ENCODE assay signal across 8 cellular contexts in the genomic region with DNA sequence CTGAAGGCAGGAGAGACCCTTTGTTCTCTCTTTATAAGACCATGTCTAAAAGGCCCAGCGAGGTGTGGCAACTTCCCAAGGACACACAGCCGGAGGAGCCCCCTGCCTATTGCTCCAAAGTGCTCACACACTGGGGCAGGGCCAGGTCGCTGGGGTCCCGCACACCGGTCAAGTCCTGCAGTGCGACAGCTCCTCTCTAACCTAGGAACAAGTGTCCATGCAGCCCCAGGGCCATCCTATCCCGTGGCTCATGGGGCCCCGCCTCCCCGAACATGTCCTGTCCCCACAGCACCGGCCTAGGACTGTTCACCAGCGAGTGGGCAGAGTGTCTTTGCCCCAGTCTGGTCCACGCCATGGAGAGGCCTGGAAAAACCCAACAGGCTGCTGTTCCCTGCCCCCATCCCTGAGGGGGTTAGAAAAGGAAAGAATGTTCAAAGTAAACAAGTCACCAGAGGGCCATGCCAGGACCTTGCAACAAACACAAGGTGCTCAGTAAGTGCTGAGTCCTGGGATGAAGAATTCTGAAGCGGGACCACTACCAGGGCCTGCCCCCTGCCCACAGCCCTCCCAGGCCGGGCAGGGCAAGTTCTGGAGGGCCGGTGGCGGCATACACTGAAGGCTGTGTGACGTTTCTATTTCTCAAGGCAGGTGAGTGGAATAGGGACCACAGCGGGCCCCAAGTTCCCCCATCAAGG. TPM values are rescaled to one million over a fixed set of nuclear protein-coding genes. Genes with fewer than 3 reads are reported as not detected.
DNase-seq lines count a peak whose midpoint lies in the region; ATAC-seq and TF ChIP-seq lines count a peak whose summit lies in the region.

No MANE protein-coding gene starts in this region.

- peaks cover 61% of the 10 kb centered on the region for H3K4me1 Mint-ChIP-seq in activated CD4-positive, alpha-beta memory T cell treated with anti-CD3 and anti-CD28 coated beads for 36 hours (ENCODE audit: low read depth)

- DNase-seq in H4 (ENCODE audit: low spot score), result peak; percentile 33
- DNase-seq in activated CD4-positive, alpha-beta memory T cell treated with anti-CD3 and anti-CD28 coated beads for 36 hours, result peak; percentile 34
- DNase-seq in left cardiac atrium, result no peak
- DNase-seq in psoas muscle, result no peak
- no peak for DNase-seq in SKM-1 treated with dmso at 0.1 percent for 144 hours (lab: John Stamatoyannopoulos, UW; ENCODE audit: unreplicated experiment)
- no peak for DNase-seq in NCI-H524 (lab: John Stamatoyannopoulos, UW)

- H3K9me3 Mint-ChIP-seq in activated CD4-positive, alpha-beta memory T cell treated with anti-CD3 and anti-CD28 coated beads for 36 hours, result no peaks in the 10 kb centered on the region

- peak overlapping the region; percentile 94 for H3K4me3 Mint-ChIP-seq in activated CD4-positive, alpha-beta memory T cell treated with anti-CD3 and anti-CD28 coated beads for 36 hours

- H3K27ac ChIP-seq in psoas muscle, result peak overlapping the region; percentile 98

- H3K9me3 ChIP-seq in psoas muscle, result no peaks in the 10 kb centered on the region

- 14 to 32% (median 17%) methylated on average over 18 of the region's 18 CpGs for WGBS in psoas muscle, 3 donors

- POLR2A ChIA-PET in activated CD4-positive, alpha-beta memory T cell treated with anti-CD3 and anti-CD28 coated beads for 36 hours (lab: Charles Lee), result interaction anchor here (1.0 to 2.1 kb wide), 9 partner anchors 11 to 171 kb away, joined by 3 to 10 read pairs (median 6); no protein-coding TSS in a partner anchor

- H3K27ac Mint-ChIP-seq in activated CD4-positive, alpha-beta memory T cell treated with anti-CD3 and anti-CD28 coated beads for 36 hours, result peak overlapping the region; percentile 89

- ATAC-seq in left cardiac atrium (peak; percentile 1 to 12), psoas muscle (peak; percentile 7 to 15 (median 10)), HG03175 (IDR thresholded peaks at IDR 0.05; ENCODE audit: unreplicated experiment) (no peak), HG03196 (IDR thresholded peaks at IDR 0.05; ENCODE audit: unreplicated experiment) (no peak)

- H3K27me3 ChIP-seq in psoas muscle (ENCODE audit: insufficient read depth in 3 of 3, low read length in 2 of 3), result no peaks in the 10 kb centered on the region

- peaks cover 13% of the 10 kb centered on the region for H3K36me3 Mint-ChIP-seq in activated CD4-positive, alpha-beta memory T cell treated with anti-CD3 and anti-CD28 coated beads for 36 hours

- CTCF ChIA-PET in activated CD4-positive, alpha-beta memory T cell treated with anti-CD3 and anti-CD28 coated beads for 36 hours (lab: Charles Lee), result interaction anchor here (1.6 kb wide), 1 partner anchor 24 kb away, joined by 10 read pairs; no protein-coding TSS in a partner anchor

- H3K36me3 ChIP-seq in psoas muscle (ENCODE audit: insufficient read depth in 1 of 2, low read depth in 1 of 2), result no peaks in the 10 kb centered on the region

- intact Hi-C loops in activated CD4-positive, alpha-beta memory T cell treated with anti-CD3 and anti-CD28 coated beads for 36 hours (cut with micrococcal nuclease), result no loop called here
- intact Hi-C loops in left cardiac atrium (cut with DNase I), result no loop called here
- intact Hi-C loops in psoas muscle (cut with DNase I), result no loop called here

- TF ChIP-seq CTCF in psoas muscle (IDR thresholded peaks at IDR 0.05), result no peak

- H3K4me3 ChIP-seq in psoas muscle, result peak overlapping the region; percentile 97

- H3K27me3 Mint-ChIP-seq in activated CD4-positive, alpha-beta memory T cell treated with anti-CD3 and anti-CD28 coated beads for 36 hours, result no peaks in the 10 kb centered on the region

- H3K4me1 ChIP-seq in psoas muscle, result peaks cover 54% of the 10 kb centered on the region

RNA-seq across cellular contexts. Expression of a gene that starts 1.0 kb away (rescaled TPM):
- 83.4 and 87.3 TPM in 2 replicates for total RNA-seq in H4 (2014; rRNA removed; shearing (Covaris generic))
- total RNA-seq in activated CD4-positive, alpha-beta memory T cell treated with anti-CD3 and anti-CD28 coated beads for 36 hours, result 10 to 100 TPM; 77.9 to 82.0 TPM
- total RNA-seq in left cardiac atrium, result 10 to 100 TPM; 38.4 to 45.9 TPM
- 10 to 100 TPM; 17.8 to 24.8 (median 21.2) TPM for total RNA-seq in psoas muscle
- polyA plus RNA-seq in psoas muscle, result 10 to 100 TPM; 19.2 to 40.1 (median 22.8) TPM

RNA-seq across cellular contexts. Expression of a gene that starts 37.1 kb away (rescaled TPM):
- 63.3 and 72.3 TPM in 2 replicates for total RNA-seq in H4 (2014; rRNA removed; shearing (Covaris generic))
- 10 to 100 TPM; 77.9 to 80.0 TPM for total RNA-seq in activated CD4-positive, alpha-beta memory T cell treated with anti-CD3 and anti-CD28 coated beads for 36 hours
- total RNA-seq in left cardiac atrium, result 10 to 100 TPM; 20.2 to 26.3 TPM
- 10 to 100 TPM; 27.9 to 46.7 (median 38.2) TPM for total RNA-seq in psoas muscle
- polyA plus RNA-seq in psoas muscle, result 10 to 100 TPM; 62.1 to 86.3 (median 66.1) TPM

RNA-seq across cellular contexts. Expression of a gene that starts 50.8 kb away (rescaled TPM):
- total RNA-seq in H4 (2014; rRNA removed; shearing (Covaris generic)), result 0.02 TPM in 1 of 2 replicates, not detected in the other
- total RNA-seq in activated CD4-positive, alpha-beta memory T cell treated with anti-CD3 and anti-CD28 coated beads for 36 hours, result 1 to 10 TPM; 1.2 to 1.6 TPM
- total RNA-seq in left cardiac atrium (100 to 1,000 TPM; 174 to 175 TPM), psoas muscle (10 to 100 TPM; 35.5 to 58.8 (median 43.0) TPM)
- 10 to 100 TPM in 2 of 3 donors, 1 to 10 TPM in 1; 8.1 to 22.5 (median 11.9) TPM for polyA plus RNA-seq in psoas muscle

Comparison
In these comparisons a context has a peak if more than half of its experiments do, and no peak if none do; other contexts are left out.
1. DNase-seq: peak in H4 (single experiment) and activated CD4-positive, alpha-beta memory T cell treated with anti-CD3 and anti-CD28 coated beads for 36 hours (single experiment); none in left cardiac atrium (single experiment), psoas muscle (0 of 2), SKM-1 treated with dmso at 0.1 percent for 144 hours (single experiment) and NCI-H524 (0 of 2).
2. ATAC-seq: peak in left cardiac atrium (2 of 2) and psoas muscle (4 of 4); none in HG03175 (single experiment) and HG03196 (single experiment).
3. RNA of a gene that starts 50.8 kb away (total RNA-seq): 174 to 175 TPM in left cardiac atrium and 35.5 to 58.8 TPM in psoas muscle; 1.2 to 1.6 TPM in activated CD4-positive, alpha-beta memory T cell treated with anti-CD3 and anti-CD28 coated beads for 36 hours and 0.02 TPM in H4; every median in the first group is over 10 times any median in the second.